Comparison of ENCODE assay signal across 8 cellular contexts in genomic region chr19:50003810-50004419, GRCh38. TPM values are rescaled to one million over a fixed set of nuclear protein-coding genes. Genes with fewer than 3 reads are reported as not detected.
DNase-seq lines count a peak whose midpoint lies in the region; ATAC-seq and TF ChIP-seq lines count a peak whose summit lies in the region.

No MANE protein-coding gene starts in this region.

- ATAC-seq in GM18870 (IDR thresholded peaks at IDR 0.05; ENCODE audit: unreplicated experiment) (no peak), HG02981 (IDR thresholded peaks at IDR 0.05; ENCODE audit: unreplicated experiment) (no peak)

- peak overlapping the region; percentile 78 for H3K27ac ChIP-seq in RWPE1

- POLR2A ChIA-PET in RWPE1 (lab: Yijun Ruan, JAX; ENCODE audit: low non-redundant PET) = no interaction called here

- no peak for TF ChIP-seq CTCF in RWPE1 (conservative IDR thresholded peaks at IDR 0.05; ENCODE audit: low read depth)
- TF ChIP-seq CTCF in chondrocyte (IDR thresholded peaks at IDR 0.05) = no peak

- H3K4me1 Mint-ChIP-seq in activated T-cell treated with anti-CD3 and anti-CD28 coated beads, Interleukin-2, amount 50 U/mL, for 24 hours (ENCODE audit: low read depth) = peaks cover 47% of the 10 kb centered on the region
- peaks cover 17% of the 10 kb centered on the region for H3K4me1 Mint-ChIP-seq in chondrocyte (ENCODE audit: low read depth)

- no peak for DNase-seq in activated T-cell treated with anti-CD3 and anti-CD28 coated beads, Interleukin-2, amount 50 U/mL, for 24 hours
- DNase-seq in activated T-cell treated with anti-CD3 and anti-CD28 coated beads for 4 hours = no peak
- DNase-seq in RWPE1 (ENCODE audit: low spot score) = peak; percentile 91
- DNase-seq in chondrocyte (ENCODE audit: low spot score) = no peak
- DNase-seq in occipital lobe (lab: John Stamatoyannopoulos, UW) = peak; percentile 64
- no peak for DNase-seq in iPS-NIHi11 (ENCODE audit: low spot score)

- H3K9me3 Mint-ChIP-seq in activated T-cell treated with anti-CD3 and anti-CD28 coated beads, Interleukin-2, amount 50 U/mL, for 24 hours = no peaks in the 10 kb centered on the region
- no peaks in the 10 kb centered on the region for H3K9me3 Mint-ChIP-seq in chondrocyte (ENCODE audit: low read depth)

- peak overlapping the region; percentile 85 for H3K27ac Mint-ChIP-seq in activated T-cell treated with anti-CD3 and anti-CD28 coated beads, Interleukin-2, amount 50 U/mL, for 24 hours
- peak overlapping the region; percentile 91 for H3K27ac Mint-ChIP-seq in chondrocyte (ENCODE audit: unreplicated experiment)

- peak overlapping the region; percentile 31 for H3K4me3 Mint-ChIP-seq in activated T-cell treated with anti-CD3 and anti-CD28 coated beads, Interleukin-2, amount 50 U/mL, for 24 hours
- H3K4me3 Mint-ChIP-seq in chondrocyte (ENCODE audit: unreplicated experiment) = peak overlapping the region; percentile 46

- H3K36me3 Mint-ChIP-seq in activated T-cell treated with anti-CD3 and anti-CD28 coated beads, Interleukin-2, amount 50 U/mL, for 24 hours (ENCODE audit: low read depth) = peaks cover 92% of the 10 kb centered on the region
- peaks cover 30% of the 10 kb centered on the region for H3K36me3 Mint-ChIP-seq in chondrocyte (ENCODE audit: low read depth)

- CTCF ChIA-PET in RWPE1 (lab: Yijun Ruan, JAX) = no interaction called here

- H3K27me3 Mint-ChIP-seq in activated T-cell treated with anti-CD3 and anti-CD28 coated beads, Interleukin-2, amount 50 U/mL, for 24 hours = no peaks in the 10 kb centered on the region
- H3K27me3 Mint-ChIP-seq in chondrocyte (ENCODE audit: low read depth) = no peaks in the 10 kb centered on the region

RNA-seq across cellular contexts. Expression of gene VRK3, which starts 21.3 kb away (rescaled TPM):
- total RNA-seq in chondrocyte = 21.0 to 21.9 TPM (median 21.1 TPM) in 3 replicates
- total RNA-seq in occipital lobe = 18.4 TPM

RNA-seq across cellular contexts. Expression of gene ZNF473, which starts 21.9 kb away (rescaled TPM):
- total RNA-seq in chondrocyte = 7.0 to 7.3 TPM (median 7.0 TPM) in 3 replicates
- 11.5 TPM for total RNA-seq in occipital lobe

RNA-seq across cellular contexts. Expression of gene SIGLEC11, which starts 42.9 kb away (rescaled TPM):
- total RNA-seq in chondrocyte (not detected in 3 replicates), occipital lobe (0.31 TPM)

Comparison
In these comparisons a context has a peak if more than half of its experiments do, and no peak if none do; other contexts are left out.
1. DNase-seq: peak in RWPE1 (single experiment) and occipital lobe (single experiment); none in activated T-cell treated with anti-CD3 and anti-CD28 coated beads, Interleukin-2, amount 50 U/mL, for 24 hours (single experiment), activated T-cell treated with anti-CD3 and anti-CD28 coated beads for 4 hours (single experiment), chondrocyte (single experiment) and iPS-NIHi11 (single experiment).